15 cellular contexts compared by ENCODE assay signal in the genomic region with DNA sequence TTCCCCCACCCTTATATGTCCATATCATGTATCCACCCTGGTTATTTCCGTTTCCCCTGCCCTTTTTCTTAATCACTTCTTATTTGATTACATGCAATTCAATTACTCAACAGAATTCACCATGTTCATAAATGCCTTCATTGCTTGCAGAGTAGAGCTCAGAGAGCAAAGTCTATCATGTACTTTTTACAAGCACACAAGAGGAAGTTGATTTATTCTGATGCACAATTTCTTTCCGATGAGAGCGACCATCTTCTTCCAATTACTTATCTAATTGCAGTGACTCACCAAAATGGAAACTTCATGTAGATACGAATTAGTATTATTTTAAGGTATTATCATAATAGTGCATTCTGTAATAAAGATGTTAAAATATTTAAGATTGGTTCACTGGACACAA.
"Had no signal": no experiment of that assay in that cellular context is flagged by ENCODE, and none has a peak within 500 bp of the region (broad histone marks: within the 10 kb centered on the region; RNA-seq: fewer than 3 reads in every experiment).

No MANE protein-coding gene starts in this region.

- H3K4me1 Mint-ChIP-seq: activated CD8-positive, alpha-beta memory T cell treated with anti-CD3 and anti-CD28 coated beads, Interleukin-2, amount 10 ng/mL, durations not matched to agents 7 days and 5 days had no signal

- H3K27ac Mint-ChIP-seq: activated B cell treated with CpG ODN at 0.5 μM for 24 hours; activated CD8-positive, alpha-beta memory T cell treated with anti-CD3 and anti-CD28 coated beads, Interleukin-2, amount 10 ng/mL, durations not matched to agents 7 days and 5 days; activated T-cell treated with anti-CD3 and anti-CD28 coated beads, Interleukin-2, amount 50 U/mL, for 24 hours; T-helper 1 cell treated with Interleukin-12 subunit alpha and Interleukin-12 subunit beta and Interleukin-4 antibody, amounts not matched to agents 30 μg/mL and 1 μg/mL, for 36 hours had no signal

- H3K36me3 Mint-ChIP-seq: activated CD8-positive, alpha-beta memory T cell treated with anti-CD3 and anti-CD28 coated beads, Interleukin-2, amount 10 ng/mL, durations not matched to agents 7 days and 5 days had no signal

- H3K4me1 ChIP-seq: left lung had no signal

- H3K36me3 ChIP-seq: gastrocnemius medialis, heart right ventricle, left lung, sigmoid colon had no signal

- H3K4me3 Mint-ChIP-seq: activated B cell treated with CpG ODN at 0.5 μM for 24 hours; activated CD8-positive, alpha-beta memory T cell treated with anti-CD3 and anti-CD28 coated beads, Interleukin-2, amount 10 ng/mL, durations not matched to agents 7 days and 5 days; activated T-cell treated with anti-CD3 and anti-CD28 coated beads, Interleukin-2, amount 50 U/mL, for 24 hours; T-helper 1 cell treated with Interleukin-12 subunit alpha and Interleukin-12 subunit beta and Interleukin-4 antibody, amounts not matched to agents 30 μg/mL and 1 μg/mL, for 36 hours had no signal

- H3K27me3 ChIP-seq: gastrocnemius medialis, heart right ventricle, left lung, sigmoid colon had no signal

- DNase-seq: activated B cell treated with CpG ODN at 0.5 μM for 24 hours; activated CD4-positive, alpha-beta T cell treated with anti-CD3 and anti-CD28 coated beads, Interleukin-2, amount 50 U/mL, for 48 hours; activated CD8-positive, alpha-beta memory T cell treated with anti-CD3 and anti-CD28 coated beads, Interleukin-2, amount 10 ng/mL, durations not matched to agents 7 days and 5 days; activated effector memory CD4-positive, alpha-beta T cell treated with anti-CD3 and anti-CD28 coated beads, Interleukin-2, amount 50 U/mL, for 16 hours; activated T-cell treated with anti-CD3 and anti-CD28 coated beads, Interleukin-2, amount 50 U/mL, for 24 hours; effector CD4-positive, alpha-beta T cell; gastrocnemius medialis; heart right ventricle; islet precursor cell; left lung; sigmoid colon; stimulated activated CD4-positive, alpha-beta T cell treated with anti-CD3 and anti-CD28 coated beads, Interleukin-2, amount 100 ng/mL, for 48 hours; stimulated activated naive CD8-positive, alpha-beta T cell treated with anti-CD3 and anti-CD28 coated beads, Interleukin-15, Interleukin-2, amounts not matched to agents 100 U/mL and 50 U/mL, for 24 hours had no signal

- H3K9me3 ChIP-seq: gastrocnemius medialis, heart right ventricle, left lung, sigmoid colon had no signal

- H3K9me3 Mint-ChIP-seq: T-helper 1 cell treated with Interleukin-12 subunit alpha and Interleukin-12 subunit beta and Interleukin-4 antibody, amounts not matched to agents 30 μg/mL and 1 μg/mL, for 36 hours had no signal

- ATAC-seq: activated CD8-positive, alpha-beta memory T cell treated with anti-CD3 and anti-CD28 coated beads, Interleukin-2, amount 10 ng/mL, durations not matched to agents 7 days and 5 days; gastrocnemius medialis; left lung had no signal

- H3K27ac ChIP-seq: coronary artery, gastrocnemius medialis, heart right ventricle, left lung, sigmoid colon had no signal

- H3K27me3 Mint-ChIP-seq: activated B cell treated with CpG ODN at 0.5 μM for 24 hours had no signal

- H3K4me3 ChIP-seq: coronary artery, gastrocnemius medialis, heart right ventricle, left lung, sigmoid colon had no signal
